Comparison of ENCODE assay signal across 8 cellular contexts in genomic region chr2:7053650-7054262, GRCh38.
DNase-seq lines count a peak whose midpoint lies in the region; ATAC-seq lines count a peak whose summit lies in the region.

No MANE protein-coding gene starts in this region.

- DNase-seq in NCI-H524 (lab: John Stamatoyannopoulos, UW) (peak; percentile 37 to 69), NCI-H524 treated with DMSO at 0.1 percent for 48 hours (lab: John Stamatoyannopoulos, UW) (no peak), NCI-H2107 treated with DMSO at 0.1 percent for 48 hours (lab: John Stamatoyannopoulos, UW; ENCODE audit: unreplicated experiment) (peak; percentile 97), anterior cingulate cortex (lab: John Stamatoyannopoulos, UW) (peak in 32 of 58 donors; percentile 6 to 72 (median 28)), sciatic nerve (ENCODE audit: low spot score) (no peak), SIG-M5 (lab: John Stamatoyannopoulos, UW) (no peak), posterior vena cava (ENCODE audit: low spot score) (no peak)
- no peak for DNase-seq in activated T-cell treated with anti-CD3 and anti-CD28 coated beads, Interleukin-2, amount 50 U/mL, for 1 hour

- intact Hi-C loops in sciatic nerve (cut with DNase I), result no loop called here
- intact Hi-C loops in posterior vena cava (cut with DNase I), result no loop called here

- ATAC-seq in sciatic nerve, result peak; percentile 50

Comparison
In these comparisons a context has a peak if more than half of its experiments do, and no peak if none do; other contexts are left out.
1. DNase-seq: peak in NCI-H524 (2 of 2), NCI-H2107 treated with DMSO at 0.1 percent for 48 hours (single experiment) and anterior cingulate cortex (32 of 58); none in NCI-H524 treated with DMSO at 0.1 percent for 48 hours (single experiment), sciatic nerve (single experiment), SIG-M5 (single experiment), posterior vena cava (single experiment) and activated T-cell treated with anti-CD3 and anti-CD28 coated beads, Interleukin-2, amount 50 U/mL, for 1 hour (single experiment).